In the genomic region with DNA sequence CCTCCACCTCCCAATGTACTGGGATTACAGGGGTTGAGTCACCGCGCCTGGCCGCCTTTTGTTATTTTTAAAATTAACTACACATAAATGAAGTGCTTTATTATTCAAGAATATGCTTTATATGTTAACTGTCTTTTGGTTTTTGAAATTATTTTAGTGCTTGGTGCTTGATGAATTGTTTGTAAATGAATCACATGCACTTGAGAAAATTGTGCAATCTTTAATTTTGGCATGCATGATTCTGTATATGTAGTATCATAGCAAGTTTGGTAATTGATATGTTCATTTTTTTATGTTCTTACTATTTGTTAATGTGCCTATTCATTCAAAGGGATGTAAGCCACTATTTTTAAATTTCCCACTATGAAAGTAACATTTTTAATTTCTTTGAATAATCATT, we compare ENCODE assay signal across 18 cellular contexts.
"Had no signal": no experiment of that assay in that cellular context is flagged by ENCODE, and none has a peak within 500 bp of the region (broad histone marks: within the 10 kb centered on the region; RNA-seq: fewer than 3 reads in every experiment).

No MANE protein-coding gene starts in this region.

- DNase-seq: activated CD4-positive, alpha-beta T cell treated with anti-CD3 and anti-CD28 coated beads, Interleukin-2, amount 50 U/mL, for 4 hours; activated effector memory CD4-positive, alpha-beta T cell treated with anti-CD3 and anti-CD28 coated beads, Interleukin-2, amount 50 U/mL, for 16 hours; activated naive CD4-positive, alpha-beta T cell treated with anti-CD3 and anti-CD28 coated beads, Interleukin-2, amount 50 U/mL, for 16 hours; activated T-cell treated with anti-CD3 and anti-CD28 coated beads, Interleukin-2, amount 50 U/mL, for 72 hours; central memory CD4-positive, alpha-beta T cell; effector CD8-positive, alpha-beta T cell; heart left ventricle; kidney glomerular epithelial cell; left ventricle myocardium inferior; mammary epithelial cell; occipital lobe; posterior cingulate gyrus; sigmoid colon; stimulated activated naive CD4-positive, alpha-beta T cell; tibial artery had no signal

- H3K27ac ChIP-seq: esophagus muscularis mucosa, gastroesophageal sphincter, heart left ventricle, left ventricle myocardium inferior, sigmoid colon, tibial artery had no signal

- H3K27me3 ChIP-seq: esophagus muscularis mucosa, gastroesophageal sphincter, heart left ventricle, sigmoid colon, tibial artery had no signal

- H3K4me3 Mint-ChIP-seq: activated T-cell treated with anti-CD3 and anti-CD28 coated beads, Interleukin-2, amount 50 U/mL, for 72 hours; T-helper 2 cell treated with Interferon-gamma antibody and Interleukin-4, amounts not matched to agents 5 μg/mL and 100 μg/mL, for 36 hours had no signal

- H3K4me3 ChIP-seq: esophagus muscularis mucosa, gastroesophageal sphincter, heart left ventricle, left ventricle myocardium inferior, sigmoid colon, tibial artery had no signal

- H3K27ac Mint-ChIP-seq: activated T-cell treated with anti-CD3 and anti-CD28 coated beads, Interleukin-2, amount 50 U/mL, for 72 hours; T-helper 2 cell treated with Interferon-gamma antibody and Interleukin-4, amounts not matched to agents 5 μg/mL and 100 μg/mL, for 36 hours had no signal
